ENCODE assay signal across 8 cellular contexts in genomic region chr11:122633219-122633829, GRCh38. TPM values are rescaled to one million over a fixed set of nuclear protein-coding genes. Genes with fewer than 3 reads are reported as not detected.
DNase-seq lines count a peak whose midpoint lies in the region; ATAC-seq and TF ChIP-seq lines count a peak whose summit lies in the region.

No MANE protein-coding gene starts in this region.

- TF ChIP-seq CTCF in right atrium auricular region (IDR thresholded peaks at IDR 0.05), result peak in 1 of 2 donors; percentile 61
- TF ChIP-seq CTCF in activated B cell treated with CpG ODN at 0.5 μM for 24 hours (IDR thresholded peaks at IDR 0.05), result no peak

- no peak overlapping the region for H3K27ac Mint-ChIP-seq in activated B cell treated with CpG ODN at 0.5 μM for 24 hours
- no peak overlapping the region for H3K27ac Mint-ChIP-seq in stimulated activated naive B cell treated with anti-CD40 and anti-IgM and Interleukin-4, amounts not matched to agents 10 μg/mL and 1 μg/mL and 100 μg/mL, for 72 hours

- H3K27ac ChIP-seq in right atrium auricular region, result no peak overlapping the region

- no peaks in the 10 kb centered on the region for H3K9me3 ChIP-seq in right atrium auricular region

- no peaks in the 10 kb centered on the region for H3K27me3 ChIP-seq in right atrium auricular region

- peaks cover 6% of the 10 kb centered on the region for H3K4me1 Mint-ChIP-seq in activated B cell treated with CpG ODN at 0.5 μM for 24 hours
- peaks cover 8 to 15% of the 10 kb centered on the region in 2 donors for H3K4me1 Mint-ChIP-seq in stimulated activated naive B cell treated with anti-CD40 and anti-IgM and Interleukin-4, amounts not matched to agents 10 μg/mL and 1 μg/mL and 100 μg/mL, for 72 hours

- H3K36me3 ChIP-seq in right atrium auricular region, result no peaks in the 10 kb centered on the region

- no peaks in the 10 kb centered on the region for H3K36me3 Mint-ChIP-seq in activated B cell treated with CpG ODN at 0.5 μM for 24 hours (ENCODE audit: low read depth)
- no peaks in the 10 kb centered on the region for H3K36me3 Mint-ChIP-seq in stimulated activated naive B cell treated with anti-CD40 and anti-IgM and Interleukin-4, amounts not matched to agents 10 μg/mL and 1 μg/mL and 100 μg/mL, for 72 hours

- intact Hi-C loops in Right ventricle myocardium superior (cut with DNase I), result loop anchor here (5.0 kb wide), 1 partner anchor 149 kb away; no protein-coding TSS in a partner anchor
- intact Hi-C loops in activated B cell treated with CpG ODN at 0.5 μM for 24 hours (cut with micrococcal nuclease), result loop anchor here (1.0 kb wide), 3 partner anchors 123 to 221 kb away; no protein-coding TSS in a partner anchor
- intact Hi-C loops in left cardiac atrium (cut with DNase I), result no loop called here

- no peak overlapping the region for H3K4me3 Mint-ChIP-seq in activated B cell treated with CpG ODN at 0.5 μM for 24 hours
- no peak overlapping the region for H3K4me3 Mint-ChIP-seq in stimulated activated naive B cell treated with anti-CD40 and anti-IgM and Interleukin-4, amounts not matched to agents 10 μg/mL and 1 μg/mL and 100 μg/mL, for 72 hours

- H3K9me3 Mint-ChIP-seq in activated B cell treated with CpG ODN at 0.5 μM for 24 hours, result no peaks in the 10 kb centered on the region
- H3K9me3 Mint-ChIP-seq in stimulated activated naive B cell treated with anti-CD40 and anti-IgM and Interleukin-4, amounts not matched to agents 10 μg/mL and 1 μg/mL and 100 μg/mL, for 72 hours, result no peaks in the 10 kb centered on the region

- peak; percentile 73 for ATAC-seq in Right ventricle myocardium superior (ENCODE audit: poor library complexity)
- peak; percentile 73 for ATAC-seq in activated B cell treated with CpG ODN at 0.5 μM for 24 hours (ENCODE audit: low read depth)
- ATAC-seq in left cardiac atrium, result peak; percentile 78
- peak; percentile 79 to 80 for ATAC-seq in stimulated activated naive B cell treated with anti-CD40 and anti-IgM and Interleukin-4, amounts not matched to agents 10 μg/mL and 1 μg/mL and 100 μg/mL, for 72 hours (replicated peaks)

- POLR2A ChIA-PET in activated B cell treated with CpG ODN at 0.5 μM for 24 hours (lab: Charles Lee), result interaction anchor here (1.4 kb wide), 1 partner anchor 123 kb away, joined by 6 read pairs; no protein-coding TSS in a partner anchor

- DNase-seq in Right ventricle myocardium superior, result no peak
- no peak for DNase-seq in right atrium auricular region (ENCODE audit: low spot score)
- peak; percentile 45 for DNase-seq in NCI-H1694 treated with DMSO at 0.1 percent for 48 hours (lab: John Stamatoyannopoulos, UW)
- DNase-seq in activated B cell treated with CpG ODN at 0.5 μM for 24 hours, result no peak
- peak; percentile 29 for DNase-seq in left cardiac atrium
- DNase-seq in stimulated activated naive B cell treated with anti-CD40 and anti-IgM and Interleukin-4, amounts not matched to agents 10 μg/mL and 1 μg/mL and 100 μg/mL, for 72 hours, result no peak
- no peak for DNase-seq in mesenteric fat pad (ENCODE audit: low spot score)
- DNase-seq in stimulated activated CD8-positive, alpha-beta memory T cell treated with anti-CD3 and anti-CD28 coated beads, Interleukin-4, amount 100 ng/mL, for 48 hours, result no peak

- peaks cover 11% of the 10 kb centered on the region for H3K27me3 Mint-ChIP-seq in activated B cell treated with CpG ODN at 0.5 μM for 24 hours
- peaks cover 6 to 10% of the 10 kb centered on the region in 2 donors for H3K27me3 Mint-ChIP-seq in stimulated activated naive B cell treated with anti-CD40 and anti-IgM and Interleukin-4, amounts not matched to agents 10 μg/mL and 1 μg/mL and 100 μg/mL, for 72 hours

- CTCF ChIA-PET in activated B cell treated with CpG ODN at 0.5 μM for 24 hours (lab: Charles Lee), result interaction anchor here (0.6 to 10.7 kb wide), 9 partner anchors 63 to 220 kb away, joined by 3 to 134 read pairs (median 4); no protein-coding TSS in a partner anchor

- no peaks in the 10 kb centered on the region for H3K4me1 ChIP-seq in right atrium auricular region

- H3K4me3 ChIP-seq in right atrium auricular region, result no peak overlapping the region

RNA-seq across cellular contexts. Expression of gene UBASH3B, which starts 22.2 kb away (rescaled TPM):
- total RNA-seq in Right ventricle myocardium superior, result 2.5 TPM
- 1 to 10 TPM; 1.7 to 1.8 TPM for total RNA-seq in right atrium auricular region
- 2.9 and 4.3 TPM in 2 replicates for total RNA-seq in activated B cell treated with CpG ODN at 0.5 μM for 24 hours
- total RNA-seq in left cardiac atrium, result 1 to 10 TPM; 4.7 to 4.9 TPM
- total RNA-seq in mesenteric fat pad, result 51.3 TPM

Comparison
In these comparisons a context has a peak if more than half of its experiments do, and no peak if none do; other contexts are left out.
1. DNase-seq: peak in NCI-H1694 treated with DMSO at 0.1 percent for 48 hours (single experiment) and left cardiac atrium (single experiment); none in Right ventricle myocardium superior (single experiment), right atrium auricular region (single experiment), activated B cell treated with CpG ODN at 0.5 μM for 24 hours (single experiment), stimulated activated naive B cell treated with anti-CD40 and anti-IgM and Interleukin-4, amounts not matched to agents 10 μg/mL and 1 μg/mL and 100 μg/mL, for 72 hours (single experiment), mesenteric fat pad (single experiment) and stimulated activated CD8-positive, alpha-beta memory T cell treated with anti-CD3 and anti-CD28 coated beads, Interleukin-4, amount 100 ng/mL, for 48 hours (single experiment).
2. intact Hi-C loops: an anchor here in Right ventricle myocardium superior (5.0 kb wide) and activated B cell treated with CpG ODN at 0.5 μM for 24 hours (1.0 kb wide); none called in left cardiac atrium.
3. Peak in every context shown above with its lines, with median percentiles within 50 percentile points of each other: ATAC-seq.